ENCODE assay signal across 20 cellular contexts in the genomic region with DNA sequence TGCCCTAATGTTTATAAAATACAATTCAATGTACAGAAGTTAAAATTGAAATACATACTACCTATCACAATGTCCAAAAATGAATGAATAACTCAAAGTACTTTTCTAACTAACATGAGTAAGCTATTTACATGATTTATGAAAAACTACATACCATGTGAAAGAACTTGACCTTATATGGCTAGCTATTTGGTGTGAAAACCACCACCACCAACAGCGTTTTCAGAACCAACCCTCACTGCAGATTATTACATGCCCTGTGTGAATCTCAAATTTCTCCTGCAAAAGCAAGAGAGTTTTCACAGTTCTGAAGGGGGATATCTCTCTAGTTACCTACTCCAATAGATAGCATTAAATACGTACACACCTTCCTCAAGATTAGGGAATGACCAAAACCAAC.
"Had no signal": no experiment of that assay in that cellular context is flagged by ENCODE, and none has a peak within 500 bp of the region (broad histone marks: within the 10 kb centered on the region; RNA-seq: fewer than 3 reads in every experiment).

No MANE protein-coding gene starts in this region.

- H3K27me3 ChIP-seq: SJCRH30 had no signal

- H3K9me3 ChIP-seq: SK-N-SH had no signal

- H3K27ac ChIP-seq: RWPE1, SJCRH30, VCaP had no signal

- H3K4me3 ChIP-seq: SJCRH30 had no signal

- H3K36me3 ChIP-seq: SJCRH30 had no signal

- DNase-seq: activated CD4-positive, alpha-beta memory T cell treated with anti-CD3 and anti-CD28 coated beads for 36 hours; activated CD4-positive, alpha-beta T cell treated with anti-CD3 and anti-CD28 coated beads, Interleukin-2, amount 10 ng/mL, durations not matched to agents 7 days and 5 days; activated CD4-positive, CD25-positive, alpha-beta regulatory T cell; activated CD8-positive, alpha-beta memory T cell treated with anti-CD3 and anti-CD28 coated beads for 24 hours; activated effector memory CD4-positive, alpha-beta T cell treated with anti-CD3 and anti-CD28 coated beads, Interleukin-2, amount 50 U/mL, for 16 hours; activated naive CD4-positive, alpha-beta T cell treated with anti-CD3 and anti-CD28 coated beads for 36 hours; activated T-cell treated with anti-CD3 and anti-CD28 coated beads, Interleukin-2, amount 50 U/mL, for 4 hours; amygdala; cerebellar nuclear complex; Kasumi-1; NCI-H1417 treated with DMSO at 0.1 percent for 48 hours; NCI-H2029; NCI-H510A; NK-92 treated with Interleukin-12 subunit alpha and Interleukin-12 subunit beta, amount 100 ng/mL, for 24 hours; OCI-M1; SK-N-SH; T-helper 1 cell had no signal

- H3K9ac ChIP-seq: SK-N-SH had no signal

- H3K4me2 ChIP-seq: SK-N-SH had no signal
